In genomic region chr7:438361-438760, GRCh38 we compare ENCODE assay signal across 26 cellular contexts.
"Had no signal": no experiment of that assay in that cellular context is flagged by ENCODE, and none has a peak within 500 bp of the region (broad histone marks: within the 10 kb centered on the region; RNA-seq: fewer than 3 reads in every experiment).

No MANE protein-coding gene starts in this region.

- H3K79me2 ChIP-seq: hepatocyte had no signal

- H3K27ac ChIP-seq: adrenal gland, body of pancreas, colonic mucosa, gastroesophageal sphincter, hepatocyte, lower lobe of right lung, neural progenitor cell, spleen, tibial nerve had no signal

- H3K9me3 ChIP-seq: adrenal gland, body of pancreas, colonic mucosa, gastroesophageal sphincter, lower lobe of right lung, spleen, tibial nerve had no signal

- H2AFZ ChIP-seq: hepatocyte, neural progenitor cell had no signal

- H3K4me2 ChIP-seq: hepatocyte, neural progenitor cell had no signal

- FAIRE-seq: keratinocyte had no signal

- H3K4me3 ChIP-seq: adrenal gland, body of pancreas, colonic mucosa, gastroesophageal sphincter, hepatocyte, lower lobe of right lung, neural progenitor cell, spleen, tibial nerve had no signal

- H3K36me3 Mint-ChIP-seq: activated naive CD8-positive, alpha-beta T cell treated with anti-CD3 and anti-CD28 coated beads for 36 hours; natural killer cell; neural progenitor cell had no signal

- H3K9me3 Mint-ChIP-seq: activated naive CD4-positive, alpha-beta T cell treated with anti-CD3 and anti-CD28 coated beads for 36 hours; activated naive CD8-positive, alpha-beta T cell treated with anti-CD3 and anti-CD28 coated beads for 36 hours; activated T-helper 1 cell treated with anti-CD3 and anti-CD28 coated beads, Interleukin-12 subunit alpha, Interleukin-12 subunit beta, Interleukin-2, Interleukin-4 antibody, amounts not matched to agents 30 ng/mL and 10 ng/mL and 1 ng/mL, durations not matched to agents 14 hours and 24 hours and 36 hours; natural killer cell; neural progenitor cell had no signal

- H3K27ac Mint-ChIP-seq: activated naive CD4-positive, alpha-beta T cell treated with anti-CD3 and anti-CD28 coated beads for 36 hours; activated naive CD8-positive, alpha-beta T cell treated with anti-CD3 and anti-CD28 coated beads for 36 hours; activated T-helper 1 cell treated with anti-CD3 and anti-CD28 coated beads, Interleukin-12 subunit alpha, Interleukin-12 subunit beta, Interleukin-2, Interleukin-4 antibody, amounts not matched to agents 30 ng/mL and 10 ng/mL and 1 ng/mL, durations not matched to agents 14 hours and 24 hours and 36 hours; natural killer cell; neural progenitor cell had no signal

- H3K4me3 Mint-ChIP-seq: activated naive CD4-positive, alpha-beta T cell treated with anti-CD3 and anti-CD28 coated beads for 36 hours; activated naive CD8-positive, alpha-beta T cell treated with anti-CD3 and anti-CD28 coated beads for 36 hours; activated T-helper 1 cell treated with anti-CD3 and anti-CD28 coated beads, Interleukin-12 subunit alpha, Interleukin-12 subunit beta, Interleukin-2, Interleukin-4 antibody, amounts not matched to agents 30 ng/mL and 10 ng/mL and 1 ng/mL, durations not matched to agents 14 hours and 24 hours and 36 hours; natural killer cell; neural progenitor cell had no signal

- H3K36me3 ChIP-seq: adrenal gland, colonic mucosa, gastroesophageal sphincter, lower lobe of right lung, neural progenitor cell, spleen, tibial nerve had no signal

- H3K4me1 ChIP-seq: adrenal gland, colonic mucosa, spleen, tibial nerve had no signal

- ATAC-seq: body of pancreas, gastroesophageal sphincter, lower lobe of right lung, natural killer cell, right cardiac atrium had no signal

- H3K27me3 ChIP-seq: adrenal gland, body of pancreas, colonic mucosa, gastroesophageal sphincter, hepatocyte, neural progenitor cell, tibial nerve had no signal

- H3K9ac ChIP-seq: neural progenitor cell had no signal

- H3K27me3 Mint-ChIP-seq: activated naive CD8-positive, alpha-beta T cell treated with anti-CD3 and anti-CD28 coated beads for 36 hours had no signal

- DNase-seq: activated CD4-positive, alpha-beta T cell treated with anti-CD3 and anti-CD28 coated beads for 4 hours; activated CD4-positive, alpha-beta T cell treated with anti-CD3 and anti-CD28 coated beads, Interleukin-2, amount 50 U/mL, for 4 hours; activated effector memory CD4-positive, alpha-beta T cell treated with anti-CD3 and anti-CD28 coated beads, Interleukin-2, amount 50 U/mL, for 16 hours; activated naive CD4-positive, alpha-beta T cell treated with anti-CD3 and anti-CD28 coated beads for 36 hours; activated naive CD8-positive, alpha-beta T cell treated with anti-CD3 and anti-CD28 coated beads for 36 hours; activated T-cell treated with anti-CD3 and anti-CD28 coated beads for 4 hours; adrenal gland; aorta; cerebellar nuclear complex; colonic mucosa; effector CD8-positive, alpha-beta T cell; erythroblast; left cardiac atrium; lower lobe of right lung; mesenchymal stem cell; natural killer cell; spleen; stimulated activated naive CD4-positive, alpha-beta T cell had no signal
